ENCODE assay signal across 11 cellular contexts in genomic region chr4:39363773-39364393, GRCh38. TPM values are rescaled to one million over a fixed set of nuclear protein-coding genes. Genes with fewer than 3 reads are reported as not detected.
DNase-seq lines count a peak whose midpoint lies in the region; ATAC-seq and TF ChIP-seq lines count a peak whose summit lies in the region.
"Had no signal": no experiment of that assay in that cellular context is flagged by ENCODE, and none has a peak within 500 bp of the region (broad histone marks: within the 10 kb centered on the region; RNA-seq: fewer than 3 reads in every experiment).

No MANE protein-coding gene starts in this region.

- 84 to 86% methylated on average over 4 of the region's 4 CpGs for WGBS in GM23248 (ENCODE audit: low coverage in 1 of 2, low lambda C conversion rate in 2 of 2, missing lambda C conversion rate in 2 of 2), 2 experiments

- no peak overlapping the region for H2AFZ ChIP-seq in GM23248

- peak overlapping the region; percentile 98; the same call in 1 of the 2 replicates for H3K4me3 ChIP-seq in GM23248

- peaks cover 73% of the 10 kb centered on the region for H3K79me2 ChIP-seq in GM23248 (ENCODE audit: insufficient read depth)

- H3K4me3 Mint-ChIP-seq in activated CD4-positive, alpha-beta memory T cell treated with anti-CD3 and anti-CD28 coated beads, Interleukin-2, amount 10 ng/mL, durations not matched to agents 7 days and 5 days: peak overlapping the region; percentile 56
- peak overlapping the region; percentile 62 to 80 (median 78) for H3K4me3 Mint-ChIP-seq in nephron

- no peak overlapping the region for H3K27ac ChIP-seq in GM23248

- no peak for TF ChIP-seq CTCF in nephron (IDR thresholded peaks at IDR 0.05; ENCODE audit: unreplicated experiment in 3 of 3)

- H4K20me1 ChIP-seq in GM23248 (ENCODE audit: insufficient read depth): no peaks in the 10 kb centered on the region

- peak; percentile 51 for ATAC-seq in GM18517 (IDR thresholded peaks at IDR 0.05; ENCODE audit: unreplicated experiment)
- ATAC-seq in GM19324 (IDR thresholded peaks at IDR 0.05; ENCODE audit: low FRiP score, unreplicated experiment): no peak

- H3K9me2 ChIP-seq in GM23248 (ENCODE audit: insufficient read depth): no peaks in the 10 kb centered on the region

- no peaks in the 10 kb centered on the region for H3K36me3 ChIP-seq in GM23248 (ENCODE audit: low read depth)

- H3K4me1 Mint-ChIP-seq in activated CD4-positive, alpha-beta memory T cell treated with anti-CD3 and anti-CD28 coated beads, Interleukin-2, amount 10 ng/mL, durations not matched to agents 7 days and 5 days: peaks cover 45% of the 10 kb centered on the region
- H3K4me1 Mint-ChIP-seq in nephron: peaks cover 29% of the 10 kb centered on the region

- peak overlapping the region; percentile 95 for H3K4me2 ChIP-seq in GM23248 (ENCODE audit: unreplicated experiment)

- H3K9me3 ChIP-seq in GM23248 (ENCODE audit: low read depth): no peaks in the 10 kb centered on the region

- peak overlapping the region; percentile 78 for H3K27ac Mint-ChIP-seq in activated CD4-positive, alpha-beta memory T cell treated with anti-CD3 and anti-CD28 coated beads, Interleukin-2, amount 10 ng/mL, durations not matched to agents 7 days and 5 days
- H3K27ac Mint-ChIP-seq in nephron: peak overlapping the region in 2 of 3 experiments; percentile 6 to 29

- no peak overlapping the region for H3K9ac ChIP-seq in GM23248

- no peaks in the 10 kb centered on the region for H3F3A ChIP-seq in GM23248 (ENCODE audit: insufficient read depth)

- H3K4me1 ChIP-seq in GM23248 (ENCODE audit: insufficient read depth): peaks cover 13% of the 10 kb centered on the region; the same call in 1 of the 2 replicates

- no peaks in the 10 kb centered on the region for H3K27me3 Mint-ChIP-seq in activated CD4-positive, alpha-beta memory T cell treated with anti-CD3 and anti-CD28 coated beads, Interleukin-2, amount 10 ng/mL, durations not matched to agents 7 days and 5 days
- H3K27me3 Mint-ChIP-seq in nephron (ENCODE audit: low read depth): no peaks in the 10 kb centered on the region

- in situ Hi-C loops in GM23248 (cut with MboI): no loop called here

- H3K36me3 Mint-ChIP-seq in activated CD4-positive, alpha-beta memory T cell treated with anti-CD3 and anti-CD28 coated beads, Interleukin-2, amount 10 ng/mL, durations not matched to agents 7 days and 5 days (ENCODE audit: low read depth): peaks cover 33% of the 10 kb centered on the region
- peaks cover 3% of the 10 kb centered on the region for H3K36me3 Mint-ChIP-seq in nephron (ENCODE audit: low read depth)

- CTCF ChIA-PET in activated CD4-positive, alpha-beta memory T cell treated with anti-CD3 and anti-CD28 coated beads, Interleukin-2, amount 10 ng/mL, durations not matched to agents 7 days and 5 days (lab: Charles Lee): interaction anchor here (3.4 kb wide), 1 partner anchor 10 kb away, joined by 27 read pairs; no protein-coding TSS in a partner anchor

- DNase-seq in GM23248 (no peak), DMS153 (lab: John Stamatoyannopoulos, UW) (no peak), NCI-H526 treated with DMSO at 0.1 percent for 48 hours (lab: John Stamatoyannopoulos, UW) (no peak)
- no peak for DNase-seq in activated CD4-positive, alpha-beta memory T cell treated with anti-CD3 and anti-CD28 coated beads, Interleukin-2, amount 10 ng/mL, durations not matched to agents 7 days and 5 days
- DNase-seq: DMS79 treated with DMSO at 0.1 percent for 48 hours; stimulated activated naive CD4-positive, alpha-beta T cell had no signal

- no peaks in the 10 kb centered on the region for H3K27me3 ChIP-seq in GM23248 (replicated peaks; ENCODE audit: insufficient read depth)

- peaks cover 4% of the 10 kb centered on the region for H3K9me3 Mint-ChIP-seq in activated CD4-positive, alpha-beta memory T cell treated with anti-CD3 and anti-CD28 coated beads, Interleukin-2, amount 10 ng/mL, durations not matched to agents 7 days and 5 days
- peaks cover 2% of the 10 kb centered on the region for H3K9me3 Mint-ChIP-seq in nephron

- POLR2A ChIA-PET in activated CD4-positive, alpha-beta memory T cell treated with anti-CD3 and anti-CD28 coated beads, Interleukin-2, amount 10 ng/mL, durations not matched to agents 7 days and 5 days (lab: Charles Lee): interaction anchor here (0.9 to 5.5 kb wide), 4 partner anchors 9 to 182 kb away, joined by 3 to 155 read pairs (median 40); partner anchors contain the start of genes LIAS, RPL9 and WDR19

RNA-seq across cellular contexts. Expression of gene RFC1, which starts 2.3 kb away (rescaled TPM):
- total RNA-seq in GM23248 (2014; rRNA removed; shearing (Covaris generic)): 35.3 and 46.3 TPM in 2 replicates
- polyA plus RNA-seq in GM23248 (2016; fragmentation: Nextera tagmentation; extraction: Ambion mirVana): 35.3 and 39.5 TPM in 2 replicates
- total RNA-seq in activated CD4-positive, alpha-beta memory T cell treated with anti-CD3 and anti-CD28 coated beads, Interleukin-2, amount 10 ng/mL, durations not matched to agents 7 days and 5 days: 10 to 100 TPM; 72.2 to 72.6 TPM

RNA-seq across cellular contexts. Expression of gene KLB, which starts 42.8 kb away (rescaled TPM):
- not detected in 2 replicates for total RNA-seq in GM23248 (2014; rRNA removed; shearing (Covaris generic))
- polyA plus RNA-seq in GM23248 (2016; fragmentation: Nextera tagmentation; extraction: Ambion mirVana): not detected in 2 replicates
- total RNA-seq in activated CD4-positive, alpha-beta memory T cell treated with anti-CD3 and anti-CD28 coated beads, Interleukin-2, amount 10 ng/mL, durations not matched to agents 7 days and 5 days: not detected
- total RNA-seq: RPMI7951 had no signal
- polyA plus RNA-seq: neural cell had no signal
